20 cellular contexts compared by ENCODE assay signal in genomic region chr7:77866370-77866769, GRCh38.
A peak's percentile ranks its signal among the peaks of the same experiment; 100 is the strongest.
DNase-seq lines count a peak whose midpoint lies in the region; FAIRE-seq and TF ChIP-seq lines count a peak whose summit lies in the region.
"Had no signal": no experiment of that assay in that cellular context is flagged by ENCODE, and none has a peak within 500 bp of the region (broad histone marks: within the 10 kb centered on the region; RNA-seq: fewer than 3 reads in every experiment).

No MANE protein-coding gene starts in this region.

- no peak overlapping the region for H3K27ac ChIP-seq in sigmoid colon
- H3K27ac ChIP-seq: adrenal gland, KMS-11, neural progenitor cell, thoracic aorta had no signal

- no peaks in the 10 kb centered on the region for H3K9me3 ChIP-seq in sigmoid colon
- H3K9me3 ChIP-seq: adrenal gland, thoracic aorta had no signal

- H3K4me3 ChIP-seq in sigmoid colon: no peak overlapping the region
- H3K4me3 ChIP-seq: adrenal gland, neural progenitor cell, thoracic aorta had no signal

- peak; percentile 34 for FAIRE-seq in A204.1 (lab: Jason Lieb, UNC)
- peak; percentile 45 for FAIRE-seq in GM19239 (lab: Jason Lieb, UNC)
- no peak for FAIRE-seq in urothelium cell line (lab: Jason Lieb, UNC)
- FAIRE-seq: frontal cortex, TTC549 had no signal

- no peaks in the 10 kb centered on the region for H3K27me3 ChIP-seq in sigmoid colon
- H3K27me3 ChIP-seq: adrenal gland, neural progenitor cell had no signal

- no peak for TF ChIP-seq POLR2A in sigmoid colon (IDR thresholded peaks at IDR 0.05)

- H3K36me3 ChIP-seq in sigmoid colon: no peaks in the 10 kb centered on the region
- H3K36me3 ChIP-seq: adrenal gland, neural progenitor cell, thoracic aorta had no signal

- TF ChIP-seq CTCF in sigmoid colon (IDR thresholded peaks at IDR 0.05): no peak

- no peak for TF ChIP-seq EP300 in sigmoid colon (IDR thresholded peaks at IDR 0.05)

- DNase-seq in GM19239 (ENCODE audit: insufficient read length, low spot score) (no peak), amniotic epithelial cell (ENCODE audit: low read depth) (peak; percentile 76), foreskin melanocyte (peak; percentile 32), cerebellar nuclear complex (lab: John Stamatoyannopoulos, UW) (no peak), sigmoid colon (no peak), urothelium cell line (ENCODE audit: low spot score) (no peak), DMS153 (lab: John Stamatoyannopoulos, UW) (no peak)
- DNase-seq: activated CD4-positive, alpha-beta T cell treated with anti-CD3 and anti-CD28 coated beads, Interleukin-2, amount 10 ng/mL, durations not matched to agents 24 days and 14 days; activated CD8-positive, alpha-beta memory T cell treated with anti-CD3 and anti-CD28 coated beads, Interleukin-2, amount 50 U/mL, for 4 hours; activated effector memory CD4-positive, alpha-beta T cell treated with anti-CD3 and anti-CD28 coated beads, Interleukin-2, amount 50 U/mL, for 16 hours; adrenal gland; CD4-positive, alpha-beta memory T cell; effector memory CD8-positive, alpha-beta T cell; stimulated activated CD4-positive, alpha-beta T cell treated with anti-CD3 and anti-CD28 coated beads, Interleukin-15, amount 100 ng/mL, for 24 hours had no signal

- intact Hi-C loops in sigmoid colon (cut with DNase I): no loop called here

- 82 to 90% methylated on average over 3 of the region's 3 CpGs for WGBS in sigmoid colon, 2 donors

- H3K4me1 ChIP-seq in sigmoid colon: peaks cover 0 to 27% (median 16%) of the 10 kb centered on the region in 4 donors
- H3K4me1 ChIP-seq: neural progenitor cell had no signal

Comparison
In these comparisons a context has a peak if more than half of its experiments do, and no peak if none do; other contexts are left out.
1. DNase-seq: peak in amniotic epithelial cell (single experiment) and foreskin melanocyte (single experiment); none in GM19239 (single experiment), cerebellar nuclear complex (0 of 2), sigmoid colon (single experiment), urothelium cell line (single experiment) and DMS153 (single experiment).